ENCODE assay signal across 8 cellular contexts in the genomic region with DNA sequence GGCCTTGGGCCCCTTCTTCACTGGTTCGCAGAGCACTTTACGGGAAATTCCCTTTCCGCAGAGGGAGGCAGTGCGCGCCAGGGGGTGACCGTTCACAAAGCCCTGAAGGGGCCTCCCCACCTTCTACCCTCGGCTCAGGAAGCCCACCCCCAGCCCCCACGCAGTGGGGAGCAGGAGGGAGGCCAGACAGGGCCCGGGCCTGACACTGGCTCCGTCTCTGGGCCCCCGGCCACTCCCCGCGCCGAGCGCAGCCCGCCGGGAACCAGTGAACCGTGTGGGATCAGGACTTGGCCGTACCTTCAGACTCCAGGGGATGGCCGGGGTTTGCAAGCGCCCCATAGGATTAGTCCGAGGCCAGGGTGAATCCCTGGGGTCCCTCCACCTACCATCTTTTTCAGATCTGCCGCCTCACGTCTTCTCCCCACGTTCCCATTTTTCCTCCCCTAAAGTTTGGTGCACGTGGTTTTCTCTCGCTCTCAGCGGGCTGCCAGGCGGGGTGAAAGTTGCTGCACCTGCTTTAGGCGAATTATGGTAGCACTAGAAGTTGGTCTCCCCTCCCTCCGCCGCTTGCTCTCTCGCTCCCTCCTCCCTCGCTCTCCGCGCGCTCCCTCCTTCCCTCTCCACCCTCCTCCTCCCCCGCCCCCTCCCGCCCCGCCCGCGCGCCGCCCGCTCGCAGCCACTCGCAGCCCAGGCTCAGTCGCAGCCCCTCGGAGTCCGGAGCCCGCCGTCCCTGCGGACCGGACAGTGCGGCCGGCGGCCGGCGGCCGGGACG. TPM values are rescaled to one million over a fixed set of nuclear protein-coding genes. Genes with fewer than 3 reads are reported as not detected.
DNase-seq lines count a peak whose midpoint lies in the region; ATAC-seq, FAIRE-seq and TF ChIP-seq lines count a peak whose summit lies in the region.

A gene with protein sequence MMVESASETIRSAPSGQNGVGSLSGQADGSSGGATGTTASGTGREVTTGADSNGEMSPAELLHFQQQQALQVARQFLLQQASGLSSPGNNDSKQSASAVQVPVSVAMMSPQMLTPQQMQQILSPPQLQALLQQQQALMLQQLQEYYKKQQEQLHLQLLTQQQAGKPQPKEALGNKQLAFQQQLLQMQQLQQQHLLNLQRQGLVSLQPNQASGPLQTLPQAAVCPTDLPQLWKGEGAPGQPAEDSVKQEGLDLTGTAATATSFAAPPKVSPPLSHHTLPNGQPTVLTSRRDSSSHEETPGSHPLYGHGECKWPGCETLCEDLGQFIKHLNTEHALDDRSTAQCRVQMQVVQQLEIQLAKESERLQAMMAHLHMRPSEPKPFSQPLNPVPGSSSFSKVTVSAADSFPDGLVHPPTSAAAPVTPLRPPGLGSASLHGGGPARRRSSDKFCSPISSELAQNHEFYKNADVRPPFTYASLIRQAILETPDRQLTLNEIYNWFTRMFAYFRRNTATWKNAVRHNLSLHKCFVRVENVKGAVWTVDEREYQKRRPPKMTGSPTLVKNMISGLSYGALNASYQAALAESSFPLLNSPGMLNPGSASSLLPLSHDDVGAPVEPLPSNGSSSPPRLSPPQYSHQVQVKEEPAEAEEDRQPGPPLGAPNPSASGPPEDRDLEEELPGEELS (plus strand): TSS at position 679 of the 772 bp plus-strand sequence. CDS start 19,380 bp downstream, outside the sequence.

- H3K27ac Mint-ChIP-seq in activated naive CD8-positive, alpha-beta T cell = peak within 1 kb of the TSS; percentile 75

- peaks cover 5% of the 10 kb centered on the region for H3K27me3 Mint-ChIP-seq in activated naive CD8-positive, alpha-beta T cell

- no peak for FAIRE-seq in pancreas (lab: Jason Lieb, UNC)

- ATAC-seq in HG02610 (IDR thresholded peaks at IDR 0.05; ENCODE audit: unreplicated experiment) (peak; percentile 68), Right ventricle myocardium inferior (peak; percentile 91), pancreas (peak; percentile 79 to 92 (median 88))

- intact Hi-C loops in Right ventricle myocardium inferior (cut with DNase I) = loop anchor here (2.0 to 5.0 kb wide), 2 partner anchors 44 to 119 kb away; no protein-coding TSS in a partner anchor
- intact Hi-C loops in pancreas (cut with DNase I) = no loop called here

- no peaks in the 10 kb centered on the region for H3K9me3 Mint-ChIP-seq in activated naive CD8-positive, alpha-beta T cell (ENCODE audit: low read depth)

- H3K9me3 ChIP-seq in pancreas (no peaks in the 10 kb centered on the region), tibial nerve (no peaks in the 10 kb centered on the region)

- H3K4me3 ChIP-seq in pancreas = peak within 1 kb of the TSS; percentile 74 to 91 (median 86)
- H3K4me3 ChIP-seq in tibial nerve = peak within 1 kb of the TSS; percentile 56 to 91 (median 86)

- no peak for TF ChIP-seq CTCF in GM10266 (IDR thresholded peaks at IDR 0.05; ENCODE audit: control insufficient read depth, insufficient read depth, low read depth, missing control alignments)
- TF ChIP-seq CTCF in pancreas (IDR thresholded peaks at IDR 0.05) = no peak
- no peak for TF ChIP-seq CTCF in tibial nerve (IDR thresholded peaks at IDR 0.05)

- DNase-seq in GM10266 (ENCODE audit: extremely low spot score) (peak; percentile 90), NCI-H1092 treated with DMSO at 0.1 percent for 48 hours (lab: John Stamatoyannopoulos, UW) (peak; percentile 87), SKM-1 (lab: John Stamatoyannopoulos, UW; ENCODE audit: unreplicated experiment) (peak; percentile 93), Right ventricle myocardium inferior (ENCODE audit: missing footprints) (peak; percentile 93), pancreas (peak; percentile 87 to 95 (median 90)), tibial nerve (ENCODE audit: low spot score in 2 of 2) (peak; percentile 84 to 85)

- peaks cover 2% of the 10 kb centered on the region for H3K36me3 Mint-ChIP-seq in activated naive CD8-positive, alpha-beta T cell

- H3K36me3 ChIP-seq in pancreas (no peaks in the 10 kb centered on the region), tibial nerve (peaks cover 0 to 1% (median 0%) of the 10 kb centered on the region in 3 donors)

- H3K4me1 ChIP-seq in pancreas (peaks cover 4 to 10% (median 8%) of the 10 kb centered on the region in 3 donors), tibial nerve (peaks cover 0 to 46% (median 14%) of the 10 kb centered on the region in 4 donors)

- peak within 1 kb of the TSS; percentile 48 to 73 (median 68) for H3K27ac ChIP-seq in pancreas
- H3K27ac ChIP-seq in tibial nerve = peak within 1 kb of the TSS; percentile 77 to 89 (median 78)

- H3K27me3 ChIP-seq in pancreas = no peaks in the 10 kb centered on the region
- no peaks in the 10 kb centered on the region for H3K27me3 ChIP-seq in tibial nerve

- peak within 1 kb of the TSS; percentile 86 for H3K4me3 Mint-ChIP-seq in activated naive CD8-positive, alpha-beta T cell

- 0 to 1% methylated on average over 50 to 61 of the region's 61 CpGs for WGBS in pancreas, 2 donors
- 0 to 2% methylated on average over 26 to 50 of the region's 61 CpGs for WGBS in tibial nerve, 2 donors

- peak in 1 of 2 donors; percentile 66 for TF ChIP-seq EP300 in tibial nerve (IDR thresholded peaks at IDR 0.05)

- no peak for TF ChIP-seq POLR2A in tibial nerve (IDR thresholded peaks at IDR 0.05)

- H3K4me1 Mint-ChIP-seq in activated naive CD8-positive, alpha-beta T cell (ENCODE audit: low read depth) = peaks cover 20% of the 10 kb centered on the region

RNA-seq across cellular contexts. Expression of the gene that starts here (rescaled TPM):
- total RNA-seq in Right ventricle myocardium inferior = 13.9 TPM
- total RNA-seq in pancreas = 10 to 100 TPM; 23.1 to 28.3 (median 25.3) TPM
- polyA plus RNA-seq in pancreas = 10 to 100 TPM; 27.4 to 29.3 TPM
- 10 to 100 TPM; 11.1 to 16.2 (median 14.7) TPM for total RNA-seq in tibial nerve

Comparison
In these comparisons a context has a peak if more than half of its experiments do, and no peak if none do; other contexts are left out.
1. Peak in every context shown above with its lines: DNase-seq, ATAC-seq, H3K4me3 ChIP-seq and H3K27ac ChIP-seq.